ENCODE assay signal across 11 cellular contexts in genomic region chr3:158152186-158152585, GRCh38. TPM values are rescaled to one million over a fixed set of nuclear protein-coding genes. Genes with fewer than 3 reads are reported as not detected.
DNase-seq lines count a peak whose midpoint lies in the region; ATAC-seq, FAIRE-seq and TF ChIP-seq lines count a peak whose summit lies in the region.
"Had no signal": no experiment of that assay in that cellular context is flagged by ENCODE, and none has a peak within 500 bp of the region (broad histone marks: within the 10 kb centered on the region; RNA-seq: fewer than 3 reads in every experiment).

No MANE protein-coding gene starts in this region.

- peak; percentile 49 for ATAC-seq in GM18519 (IDR thresholded peaks at IDR 0.05; ENCODE audit: low FRiP score, unreplicated experiment)
- no peak for ATAC-seq in naive thymus-derived CD4-positive, alpha-beta T cell
- ATAC-seq: effector memory CD8-positive, alpha-beta T cell had no signal

- DNase-seq in H54 (ENCODE audit: insufficient read length, low spot score) (peak; percentile 12), NCI-H226 (peak; percentile 11), lung microvascular endothelial cell (ENCODE audit: low read depth in 2 of 2) (peak; percentile 7 to 69), SHP77 treated with DMSO at 0.1 percent for 48 hours (lab: John Stamatoyannopoulos, UW) (no peak), NCI-H774 (lab: John Stamatoyannopoulos, UW) (no peak)
- DNase-seq in naive thymus-derived CD4-positive, alpha-beta T cell, result no peak
- DNase-seq: activated T-cell treated with anti-CD3 and anti-CD28 coated beads, Interleukin-2, amount 50 U/mL, for 1 hour; effector memory CD8-positive, alpha-beta T cell; NCI-H69 had no signal

- peak; percentile 97 for FAIRE-seq in H54 (lab: Jason Lieb, UNC)

- intact Hi-C loops in naive thymus-derived CD4-positive, alpha-beta T cell (cut with micrococcal nuclease), result no loop called here

- H3K36me3 Mint-ChIP-seq in naive thymus-derived CD4-positive, alpha-beta T cell, result peaks cover 6 to 71% (median 50%) of the 10 kb centered on the region in 5 donors

- no peaks in the 10 kb centered on the region for H3K27me3 Mint-ChIP-seq in naive thymus-derived CD4-positive, alpha-beta T cell
- H3K27me3 Mint-ChIP-seq: effector memory CD8-positive, alpha-beta T cell; stimulated activated naive CD8-positive, alpha-beta T cell treated with anti-CD3 and anti-CD28 coated beads, Interleukin-15, Interleukin-2, amounts not matched to agents 100 ng/mL and 50 ng/mL, for 24 hours had no signal

- no peaks in the 10 kb centered on the region for H3K36me3 ChIP-seq in naive thymus-derived CD4-positive, alpha-beta T cell (ENCODE audit: control insufficient read depth in 2 of 3, insufficient read depth in 3 of 3, low read length in 3 of 3)

- no peaks in the 10 kb centered on the region for H3K4me1 ChIP-seq in naive thymus-derived CD4-positive, alpha-beta T cell (ENCODE audit: control insufficient read depth in 2 of 2, insufficient read depth in 2 of 2, low read length in 2 of 2)

- H3K4me3 ChIP-seq in naive thymus-derived CD4-positive, alpha-beta T cell (ENCODE audit: low read length), result no peak overlapping the region

- no peak for TF ChIP-seq POLR2A in H54 (IDR thresholded peaks at IDR 0.05; ENCODE audit: low read depth, low read length)

- H3K27me3 ChIP-seq in naive thymus-derived CD4-positive, alpha-beta T cell (ENCODE audit: control insufficient read depth in 2 of 2, insufficient read depth in 2 of 2, low read length in 2 of 2), result no peaks in the 10 kb centered on the region

- H3K27ac ChIP-seq in naive thymus-derived CD4-positive, alpha-beta T cell (ENCODE audit: low read depth, low read length), result no peak overlapping the region

- H3K4me3 Mint-ChIP-seq in naive thymus-derived CD4-positive, alpha-beta T cell, result no peak overlapping the region
- H3K4me3 Mint-ChIP-seq: effector memory CD8-positive, alpha-beta T cell; stimulated activated naive CD8-positive, alpha-beta T cell treated with anti-CD3 and anti-CD28 coated beads, Interleukin-15, Interleukin-2, amounts not matched to agents 100 ng/mL and 50 ng/mL, for 24 hours had no signal

- H3K9me3 ChIP-seq in naive thymus-derived CD4-positive, alpha-beta T cell (ENCODE audit: control insufficient read depth in 2 of 3, low read length in 3 of 3), result no peaks in the 10 kb centered on the region

- CTCF ChIA-PET in naive thymus-derived CD4-positive, alpha-beta T cell (lab: Charles Lee), result no interaction called here

- H3K4me1 Mint-ChIP-seq in naive thymus-derived CD4-positive, alpha-beta T cell, result peaks cover 2 to 25% (median 12%) of the 10 kb centered on the region in 7 donors

- no peak overlapping the region for H3K27ac Mint-ChIP-seq in naive thymus-derived CD4-positive, alpha-beta T cell
- H3K27ac Mint-ChIP-seq: effector memory CD8-positive, alpha-beta T cell; stimulated activated naive CD8-positive, alpha-beta T cell treated with anti-CD3 and anti-CD28 coated beads, Interleukin-15, Interleukin-2, amounts not matched to agents 100 ng/mL and 50 ng/mL, for 24 hours had no signal

- POLR2A ChIA-PET in naive thymus-derived CD4-positive, alpha-beta T cell (lab: Charles Lee), result no interaction called here

- peaks cover 0 to 6% (median 0%) of the 10 kb centered on the region in 11 donors for H3K9me3 Mint-ChIP-seq in naive thymus-derived CD4-positive, alpha-beta T cell
- H3K9me3 Mint-ChIP-seq: effector memory CD8-positive, alpha-beta T cell; stimulated activated naive CD8-positive, alpha-beta T cell treated with anti-CD3 and anti-CD28 coated beads, Interleukin-15, Interleukin-2, amounts not matched to agents 100 ng/mL and 50 ng/mL, for 24 hours had no signal

RNA-seq across cellular contexts. Expression of gene RSRC1, which starts 42.3 kb away (rescaled TPM):
- total RNA-seq in lung microvascular endothelial cell, result 21.4 and 26.8 TPM in 2 replicates
- 10 to 100 TPM; 30.0 to 45.0 (median 37.4) TPM for total RNA-seq in naive thymus-derived CD4-positive, alpha-beta T cell
- 10 to 100 TPM; 34.0 to 43.1 TPM for polyA plus RNA-seq in naive thymus-derived CD4-positive, alpha-beta T cell

RNA-seq across cellular contexts. Expression of gene SHOX2, which starts 46.0 kb away (rescaled TPM):
- total RNA-seq in lung microvascular endothelial cell, result under 0.01 TPM in 1 of 2 replicates, not detected in the other
- not detected for total RNA-seq in naive thymus-derived CD4-positive, alpha-beta T cell
- not detected for polyA plus RNA-seq in naive thymus-derived CD4-positive, alpha-beta T cell

Comparison
In these comparisons a context has a peak if more than half of its experiments do, and no peak if none do; other contexts are left out.
1. DNase-seq: peak in H54 (single experiment), NCI-H226 (single experiment) and lung microvascular endothelial cell (2 of 2); none in SHP77 treated with DMSO at 0.1 percent for 48 hours (single experiment), naive thymus-derived CD4-positive, alpha-beta T cell (0 of 9) and NCI-H774 (single experiment).